Comparison of ENCODE assay signal across 1 cellular context in genomic region chr12:32860182-32860581, GRCh38.
TF ChIP-seq lines count a peak whose summit lies in the region.

No MANE protein-coding gene starts in this region.

TF ChIP-seq in GM23338, 12 proteins besides CTCF, POLR2A, EP300 and RAD21 (continued from another document):
- no peak for TF ChIP-seq ZNF462 (CRISPR knock-in tag; IDR thresholded peaks at IDR 0.05)
